ENCODE assay signal across 20 cellular contexts in the genomic region with DNA sequence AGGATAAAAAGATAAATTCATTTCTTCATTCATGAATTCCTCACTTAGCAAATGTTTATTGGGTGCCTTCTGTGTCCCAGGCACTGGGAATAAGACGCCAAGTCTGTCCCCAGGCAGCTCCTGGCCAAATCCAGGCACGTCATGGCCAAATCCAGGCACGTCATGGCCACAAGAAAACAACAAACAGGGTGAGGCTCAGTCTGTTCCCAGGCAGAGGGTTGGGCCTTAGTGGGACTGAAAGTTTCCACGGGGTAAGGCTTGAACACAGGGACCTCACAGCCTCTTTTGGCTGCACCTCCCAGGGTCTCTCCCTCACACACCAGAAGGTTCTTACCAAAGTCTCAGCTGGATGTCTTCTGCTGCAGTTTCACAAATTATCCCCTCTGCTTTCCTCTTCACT.
DNase-seq lines count a peak whose midpoint lies in the region; ATAC-seq and TF ChIP-seq lines count a peak whose summit lies in the region.
"Had no signal": no experiment of that assay in that cellular context is flagged by ENCODE, and none has a peak within 500 bp of the region (broad histone marks: within the 10 kb centered on the region; RNA-seq: fewer than 3 reads in every experiment).

No MANE protein-coding gene starts in this region.

- H2AFZ ChIP-seq in osteoblast (ENCODE audit: low read length), result no peak overlapping the region

- no peaks in the 10 kb centered on the region for H3K27me3 ChIP-seq in right cardiac atrium (ENCODE audit: control insufficient read depth, insufficient read depth)
- peaks cover 34% of the 10 kb centered on the region for H3K27me3 ChIP-seq in osteoblast (ENCODE audit: insufficient read depth, low read length)
- no peaks in the 10 kb centered on the region for H3K27me3 ChIP-seq in endodermal cell (ENCODE audit: control insufficient read depth, insufficient read depth, low read length, poor library complexity, severe bottlenecking)

- H3K4me1 ChIP-seq in right cardiac atrium (ENCODE audit: control insufficient read depth, insufficient read depth, low read length) (no peaks in the 10 kb centered on the region), osteoblast (ENCODE audit: insufficient read depth, low read length) (no peaks in the 10 kb centered on the region), endodermal cell (ENCODE audit: control insufficient read depth, insufficient read depth, low read length) (peaks cover 35% of the 10 kb centered on the region)

- H3K9ac ChIP-seq in endodermal cell (ENCODE audit: extremely low read depth, low read length, poor library complexity, severe bottlenecking), result no peak overlapping the region
- H3K9ac ChIP-seq: BLaER1 had no signal

- H3K4me2 ChIP-seq in osteoblast (ENCODE audit: insufficient read depth, low read length), result no peak overlapping the region
- H3K4me2 ChIP-seq: BLaER1 had no signal

- H4K20me1 ChIP-seq in osteoblast (ENCODE audit: insufficient read depth, low read length), result no peaks in the 10 kb centered on the region

- no peaks in the 10 kb centered on the region for H3K79me2 ChIP-seq in osteoblast (ENCODE audit: insufficient read depth, low read length)

- ATAC-seq in right cardiac atrium (peak; percentile 38 to 50), Right ventricle myocardium inferior (no peak)
- ATAC-seq: HCT116 had no signal

- peaks cover 14% of the 10 kb centered on the region for H3K9me3 Mint-ChIP-seq in glutamatergic neuron (ENCODE audit: unreplicated experiment)
- no peaks in the 10 kb centered on the region for H3K9me3 Mint-ChIP-seq in endodermal cell
- H3K9me3 Mint-ChIP-seq: HFFc6 had no signal

- H3K4me3 ChIP-seq in right cardiac atrium (ENCODE audit: low read length) (no peak overlapping the region), osteoblast (ENCODE audit: insufficient read depth, low read length) (no peak overlapping the region), endodermal cell (ENCODE audit: low read length) (no peak overlapping the region)
- H3K4me3 ChIP-seq: BLaER1 had no signal

- WGBS in right cardiac atrium, result 28% methylated on average over 4 of the region's 4 CpGs
- 89% methylated on average over 3 to 4 of the region's 4 CpGs for WGBS in endodermal cell (ENCODE audit: insufficient coverage in 1 of 2, insufficient read length in 1 of 2), 2 experiments

- H3K9me3 ChIP-seq in right cardiac atrium (ENCODE audit: control insufficient read depth, low read length), result no peaks in the 10 kb centered on the region
- H3K9me3 ChIP-seq in osteoblast (ENCODE audit: low read depth, low read length), result no peaks in the 10 kb centered on the region
- no peaks in the 10 kb centered on the region for H3K9me3 ChIP-seq in endodermal cell (ENCODE audit: control insufficient read depth, low read length)
- H3K9me3 ChIP-seq: BLaER1 had no signal

- DNase-seq in right cardiac atrium (peak in 1 of 3 donors; percentile 64), Right ventricle myocardium inferior (ENCODE audit: missing footprints) (no peak), glutamatergic neuron (no peak), osteoblast (ENCODE audit: insufficient read length, low spot score, missing footprints) (peak; percentile 65), endodermal cell (no peak), NCI-H1417 (lab: John Stamatoyannopoulos, UW) (no peak), NCI-H187 (lab: John Stamatoyannopoulos, UW) (no peak), RPMI8226 (no peak)
- DNase-seq: 8988T; CD4-positive, alpha-beta memory T cell; DMS153; DMS79 treated with DMSO at 0.1 percent for 48 hours; GF-D8; GOT3; H7; HFFc6 had no signal

- H3K36me3 ChIP-seq in osteoblast (ENCODE audit: insufficient read depth, low read length) (no peaks in the 10 kb centered on the region), endodermal cell (ENCODE audit: control insufficient read depth, insufficient read depth, low read length) (no peaks in the 10 kb centered on the region)
- H3K36me3 ChIP-seq: BLaER1 had no signal

- intact Hi-C loops in right cardiac atrium (cut with DNase I), result no loop called here
- intact Hi-C loops in Right ventricle myocardium inferior (cut with DNase I), result no loop called here

- H3K4me1 Mint-ChIP-seq in glutamatergic neuron (ENCODE audit: low read depth, unreplicated experiment) (peaks cover 47% of the 10 kb centered on the region), endodermal cell (peaks cover 67% of the 10 kb centered on the region)
- H3K4me1 Mint-ChIP-seq: CD14-positive monocyte; CD4-positive, alpha-beta memory T cell had no signal

- H3K36me3 Mint-ChIP-seq in glutamatergic neuron (ENCODE audit: unreplicated experiment) (no peaks in the 10 kb centered on the region), endodermal cell (ENCODE audit: low read depth) (no peaks in the 10 kb centered on the region)
- H3K36me3 Mint-ChIP-seq: CD14-positive monocyte; CD4-positive, alpha-beta memory T cell had no signal

- TF ChIP-seq CTCF in glutamatergic neuron (IDR thresholded peaks at IDR 0.05; ENCODE audit: partially characterized antibody, unreplicated experiment) (no peak), osteoblast (IDR thresholded peaks at IDR 0.05; ENCODE audit: extremely low read depth, low read depth, low read length) (no peak), endodermal cell (conservative IDR thresholded peaks at IDR 0.05) (no peak)

- H3K27ac Mint-ChIP-seq in glutamatergic neuron (ENCODE audit: unreplicated experiment) (peak overlapping the region; percentile 81), endodermal cell (no peak overlapping the region)
- H3K27ac Mint-ChIP-seq: CD14-positive monocyte; CD4-positive, alpha-beta memory T cell; HFFc6 had no signal

- H3K27ac ChIP-seq in right cardiac atrium (ENCODE audit: low read length), result no peak overlapping the region
- H3K27ac ChIP-seq in osteoblast (ENCODE audit: low read depth, low read length), result no peak overlapping the region
- H3K27ac ChIP-seq in endodermal cell (ENCODE audit: low read depth, low read length), result no peak overlapping the region
- H3K27ac ChIP-seq: BLaER1, HL-60 had no signal

- peaks cover 10% of the 10 kb centered on the region for H3K27me3 Mint-ChIP-seq in glutamatergic neuron (ENCODE audit: unreplicated experiment)
- H3K27me3 Mint-ChIP-seq in endodermal cell (ENCODE audit: insufficient read depth), result peaks cover 11% of the 10 kb centered on the region

- no peak overlapping the region for H3K4me3 Mint-ChIP-seq in glutamatergic neuron (ENCODE audit: unreplicated experiment)
- H3K4me3 Mint-ChIP-seq in endodermal cell, result no peak overlapping the region
- H3K4me3 Mint-ChIP-seq: CD4-positive, alpha-beta memory T cell; HFFc6 had no signal
